ENCODE assay signal across 20 cellular contexts in the genomic region with DNA sequence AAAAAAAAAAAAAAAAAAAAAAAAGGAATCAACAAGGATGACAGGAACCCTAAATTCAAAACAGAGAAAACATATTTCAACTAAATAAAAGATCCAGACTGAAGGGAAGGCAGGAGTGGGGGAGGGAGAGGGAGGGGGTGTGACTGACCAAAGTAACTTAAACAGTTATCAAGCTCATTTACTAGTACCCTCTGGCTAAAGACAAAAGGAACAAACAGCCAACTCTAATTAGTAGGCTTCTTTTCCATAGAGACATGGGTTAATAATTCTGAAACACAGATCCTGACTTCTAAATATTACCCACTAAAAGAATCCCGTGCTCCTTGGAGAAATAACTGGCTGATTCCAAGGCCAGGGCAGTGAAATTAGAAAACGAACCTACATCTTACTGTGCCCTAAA. TPM values are rescaled to one million over a fixed set of nuclear protein-coding genes. Genes with fewer than 3 reads are reported as not detected.
"Had no signal": no experiment of that assay in that cellular context is flagged by ENCODE, and none has a peak within 500 bp of the region (broad histone marks: within the 10 kb centered on the region; RNA-seq: fewer than 3 reads in every experiment).

No MANE protein-coding gene starts in this region.

- H3K9me3 Mint-ChIP-seq: activated CD4-positive, alpha-beta memory T cell treated with anti-CD3 and anti-CD28 coated beads for 36 hours; activated T-cell treated with anti-CD3 and anti-CD28 coated beads, Interleukin-2, amount 50 U/mL, for 24 hours; nephron progenitor cell had no signal

- H3K4me3 ChIP-seq: adrenal gland, breast epithelium, gastrocnemius medialis, lower lobe of right lung, right atrium auricular region, thoracic aorta, upper lobe of right lung had no signal

- H3K4me1 ChIP-seq: breast epithelium had no signal

- DNase-seq: activated CD4-positive, alpha-beta memory T cell treated with anti-CD3 and anti-CD28 coated beads for 36 hours; activated effector memory CD4-positive, alpha-beta T cell treated with anti-CD3 and anti-CD28 coated beads, Interleukin-2, amount 50 U/mL, for 16 hours; activated naive CD4-positive, alpha-beta T cell treated with anti-CD3 and anti-CD28 coated beads, Interleukin-2, amount 50 U/mL, for 16 hours; activated T-cell treated with anti-CD3 and anti-CD28 coated beads, Interleukin-2, amount 50 U/mL, for 24 hours; effector CD4-positive, alpha-beta T cell; gastrocnemius medialis; lower lobe of right lung; nephron progenitor cell; T-helper 17 cell; upper lobe of right lung; WERI-Rb-1 had no signal

- H3K27ac ChIP-seq: adrenal gland, breast epithelium, gastrocnemius medialis, lower lobe of right lung, right atrium auricular region, thoracic aorta, upper lobe of right lung, WERI-Rb-1 had no signal

- FAIRE-seq: astrocyte, keratinocyte had no signal

- H3K27me3 Mint-ChIP-seq: activated CD4-positive, alpha-beta memory T cell treated with anti-CD3 and anti-CD28 coated beads for 36 hours; activated T-cell treated with anti-CD3 and anti-CD28 coated beads, Interleukin-2, amount 50 U/mL, for 24 hours; T-helper 17 cell had no signal

- H3K27me3 ChIP-seq: adrenal gland, breast epithelium, gastrocnemius medialis, right atrium auricular region, upper lobe of right lung had no signal

- H3K9me3 ChIP-seq: adrenal gland, breast epithelium, gastrocnemius medialis, lower lobe of right lung, right atrium auricular region, thoracic aorta, upper lobe of right lung had no signal

- ATAC-seq: esophagus mucosa, gastrocnemius medialis, lower lobe of right lung, T-helper 17 cell, upper lobe of right lung had no signal

- H3K4me3 Mint-ChIP-seq: activated CD4-positive, alpha-beta memory T cell treated with anti-CD3 and anti-CD28 coated beads for 36 hours; activated T-cell treated with anti-CD3 and anti-CD28 coated beads, Interleukin-2, amount 50 U/mL, for 24 hours; nephron progenitor cell; T-helper 17 cell had no signal

RNA-seq across cellular contexts. Expression of a gene that starts 52.9 kb away (rescaled TPM):
- total RNA-seq: activated CD4-positive, alpha-beta memory T cell treated with anti-CD3 and anti-CD28 coated beads for 36 hours; cerebellum; gastrocnemius medialis; omental fat pad; right atrium auricular region; T-helper 17 cell had no signal
